Comparison of ENCODE assay signal across 9 cellular contexts in the genomic region with DNA sequence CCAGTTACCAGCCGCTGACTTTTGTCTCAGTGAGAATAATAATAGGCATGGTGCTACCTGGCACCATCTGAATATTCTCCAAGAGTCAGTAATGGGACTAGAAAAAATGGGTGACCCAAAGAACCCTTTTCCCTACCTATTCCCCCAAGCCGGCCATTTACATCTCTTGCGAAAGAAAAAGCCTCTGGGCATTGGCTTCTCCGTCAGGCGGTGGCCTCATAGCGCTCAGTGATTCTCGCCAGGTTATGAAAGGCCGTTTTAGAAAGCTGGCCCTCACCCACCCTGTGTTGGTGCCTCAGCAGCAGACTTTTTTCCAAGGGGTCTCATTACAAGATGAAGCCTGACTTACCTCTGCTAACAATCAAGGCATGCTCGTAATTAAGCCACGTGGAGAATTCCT. TPM values are rescaled to one million over a fixed set of nuclear protein-coding genes. Genes with fewer than 3 reads are reported as not detected.
A peak's percentile ranks its signal among the peaks of the same experiment; 100 is the strongest.
DNase-seq lines count a peak whose midpoint lies in the region; ATAC-seq and TF ChIP-seq lines count a peak whose summit lies in the region.
"Had no signal": no experiment of that assay in that cellular context is flagged by ENCODE, and none has a peak within 500 bp of the region (broad histone marks: within the 10 kb centered on the region; RNA-seq: fewer than 3 reads in every experiment).

No MANE protein-coding gene starts in this region.

- H3K36me3 Mint-ChIP-seq in neural crest cell (ENCODE audit: low read depth) = no peaks in the 10 kb centered on the region

- peaks cover 0 to 5% of the 10 kb centered on the region in 2 donors for H3K4me1 ChIP-seq in adrenal gland (replicated peaks in 1 of 2)

- H3K4me3 ChIP-seq in AG09309 (ENCODE audit: control insufficient read depth, low read depth, low read length) = peak overlapping the region; percentile 52
- H3K4me3 ChIP-seq in epithelial cell of esophagus (ENCODE audit: low read length) = peak overlapping the region; percentile 87
- no peak overlapping the region for H3K4me3 ChIP-seq in adrenal gland

- H3K27me3 Mint-ChIP-seq in neural crest cell (ENCODE audit: low read depth) = peaks cover 78% of the 10 kb centered on the region

- H3K9me3 ChIP-seq in adrenal gland (replicated peaks in 1 of 3) = no peaks in the 10 kb centered on the region

- no peak overlapping the region for H3K27ac Mint-ChIP-seq in neural crest cell (ENCODE audit: unreplicated experiment)

- intact Hi-C loops in adrenal gland (cut with DNase I) = no loop called here

- H3K36me3 ChIP-seq in adrenal gland (replicated peaks in 1 of 2) = no peaks in the 10 kb centered on the region

- peaks cover 24% of the 10 kb centered on the region for H3K4me1 Mint-ChIP-seq in neural crest cell

- H3K4me3 Mint-ChIP-seq in neural crest cell = peak overlapping the region; percentile 92

- no peak for ATAC-seq in GM21526 (IDR thresholded peaks at IDR 0.05; ENCODE audit: low FRiP score, unreplicated experiment)
- ATAC-seq in HG03565 (IDR thresholded peaks at IDR 0.05; ENCODE audit: unreplicated experiment) = no peak

- WGBS in adrenal gland, 4 donors = 7 to 17% (median 10%) methylated on average over 10 of the region's 10 CpGs

- TF ChIP-seq CTCF in AG09309 (IDR thresholded peaks at IDR 0.05; ENCODE audit: control insufficient read depth, insufficient read depth, low read depth, low read length, missing control alignments) (no peak), epithelial cell of esophagus (IDR thresholded peaks at IDR 0.05; ENCODE audit: insufficient read depth, low read depth, low read length, missing control alignments) (no peak), neural crest cell (conservative IDR thresholded peaks at IDR 0.05) (no peak), adrenal gland (IDR thresholded peaks at IDR 0.05) (no peak)

- H3K27ac ChIP-seq in adrenal gland = no peak overlapping the region

- DNase-seq in AG09309 (ENCODE audit: low read depth) = no peak
- DNase-seq in NCI-H69 (lab: John Stamatoyannopoulos, UW) = peak; percentile 65
- DNase-seq in epithelial cell of esophagus (ENCODE audit: low read depth) = peak; percentile 58
- DNase-seq in neural crest cell (ENCODE audit: low read depth, low spot score) = peak; percentile 1
- DNase-seq in adrenal gland = no peak
- DNase-seq in AG08395 (ENCODE audit: low spot score) = no peak

- TF ChIP-seq POLR2A in adrenal gland (IDR thresholded peaks at IDR 0.05) = no peak

- H3K27me3 ChIP-seq in adrenal gland = peaks cover 30% of the 10 kb centered on the region

- H3K9me3 Mint-ChIP-seq in neural crest cell = no peaks in the 10 kb centered on the region

RNA-seq across cellular contexts. Expression of gene SLC6A15, which starts 0.6 kb away (rescaled TPM):
- total RNA-seq in neural crest cell = 2.8 and 3.2 TPM in 2 replicates
- 1 to 10 TPM in 1 of 8 donors, under 1 TPM in 2, not detected in 5; 0.47 to 2.0 (median 0.83) TPM for total RNA-seq in adrenal gland
- under 1 TPM; 0.16 to 0.73 (median 0.17) TPM for polyA plus RNA-seq in adrenal gland
- total RNA-seq: M059J had no signal

Comparison
In these comparisons a context has a peak if more than half of its experiments do, and no peak if none do; other contexts are left out.
1. DNase-seq: peak in NCI-H69 (single experiment), epithelial cell of esophagus (single experiment) and neural crest cell (single experiment); none in AG09309 (single experiment), adrenal gland (0 of 7) and AG08395 (single experiment).
2. H3K4me3 ChIP-seq: peak in AG09309 (single experiment) and epithelial cell of esophagus (single experiment); none in adrenal gland (0 of 4).